1 cellular context compared by ENCODE assay signal in the genomic region with DNA sequence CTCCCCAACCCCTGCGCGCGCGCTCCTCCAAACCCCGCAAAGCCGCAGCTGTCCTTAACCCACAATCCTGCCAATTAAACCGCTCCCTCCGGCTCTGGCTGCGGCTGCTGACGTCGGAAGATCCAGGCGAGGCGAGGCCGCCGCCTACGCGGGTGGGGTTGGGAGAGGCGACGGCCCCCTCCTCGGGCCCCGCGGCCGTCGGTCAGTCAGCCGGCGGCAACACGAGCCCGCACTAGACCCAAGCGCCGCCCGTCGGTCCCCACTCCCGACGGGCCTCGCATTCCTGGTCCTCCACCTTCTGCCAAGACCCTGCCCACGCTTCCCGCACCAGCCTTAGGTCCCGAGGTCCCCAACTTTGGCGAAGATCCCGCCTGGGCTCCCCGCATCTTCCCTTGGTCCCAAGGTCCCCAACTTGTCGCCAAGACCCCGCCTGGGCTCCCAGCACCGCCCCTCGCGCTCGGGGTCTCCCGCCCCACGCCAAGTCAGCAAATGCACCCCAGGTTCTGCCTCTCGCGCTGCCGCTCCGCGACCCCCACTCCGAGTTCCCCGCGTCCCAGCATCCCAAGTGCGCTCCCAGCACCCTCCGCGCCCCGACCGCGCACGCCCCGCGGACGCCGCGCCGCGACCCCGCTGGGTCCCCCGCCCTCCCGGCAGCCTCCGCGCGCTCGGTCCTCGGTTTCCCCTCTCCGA.
TF ChIP-seq lines count a peak whose summit lies in the region.

No MANE protein-coding gene starts in this region.

TF ChIP-seq in HEK293, 187 proteins besides CTCF, POLR2A, EP300 and RAD21 (continued from another document):
- TF ChIP-seq, protein P1, sequence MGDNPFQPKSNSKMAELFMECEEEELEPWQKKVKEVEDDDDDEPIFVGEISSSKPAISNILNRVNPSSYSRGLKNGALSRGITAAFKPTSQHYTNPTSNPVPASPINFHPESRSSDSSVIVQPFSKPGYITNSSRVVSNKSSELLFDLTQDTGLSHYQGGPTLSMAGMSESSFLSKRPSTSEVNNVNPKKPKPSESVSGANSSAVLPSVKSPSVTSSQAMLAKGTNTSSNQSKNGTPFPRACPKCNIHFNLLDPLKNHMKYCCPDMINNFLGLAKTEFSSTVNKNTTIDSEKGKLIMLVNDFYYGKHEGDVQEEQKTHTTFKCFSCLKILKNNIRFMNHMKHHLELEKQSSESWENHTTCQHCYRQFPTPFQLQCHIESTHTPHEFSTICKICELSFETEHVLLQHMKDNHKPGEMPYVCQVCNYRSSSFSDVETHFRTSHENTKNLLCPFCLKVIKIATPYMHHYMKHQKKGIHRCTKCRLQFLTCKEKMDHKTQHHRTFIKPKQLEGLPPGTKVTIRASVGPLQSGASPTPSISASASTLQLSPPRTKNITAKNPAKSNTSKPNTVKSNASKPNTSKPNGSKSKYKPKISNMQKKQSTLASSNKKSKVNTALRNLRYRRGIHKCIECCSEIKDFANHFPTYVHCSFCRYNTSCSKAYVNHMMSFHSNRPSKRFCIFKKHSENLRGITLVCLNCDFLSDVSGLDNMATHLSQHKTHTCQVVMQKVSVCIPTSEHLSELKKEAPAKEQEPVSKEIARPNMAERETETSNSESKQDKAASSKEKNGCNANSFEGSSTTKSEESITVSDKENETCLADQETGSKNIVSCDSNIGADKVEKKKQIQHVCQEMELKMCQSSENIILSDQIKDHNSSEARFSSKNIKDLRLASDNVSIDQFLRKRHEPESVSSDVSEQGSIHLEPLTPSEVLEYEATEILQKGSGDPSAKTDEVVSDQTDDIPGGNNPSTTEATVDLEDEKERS (tag by site-specific recombination; IDR thresholded peaks at IDR 0.05): no peak
- TF ChIP-seq ZNF211 (tag by site-specific recombination; IDR thresholded peaks at IDR 0.05; ENCODE audit: low read depth): no peak
- TF ChIP-seq, protein P2, sequence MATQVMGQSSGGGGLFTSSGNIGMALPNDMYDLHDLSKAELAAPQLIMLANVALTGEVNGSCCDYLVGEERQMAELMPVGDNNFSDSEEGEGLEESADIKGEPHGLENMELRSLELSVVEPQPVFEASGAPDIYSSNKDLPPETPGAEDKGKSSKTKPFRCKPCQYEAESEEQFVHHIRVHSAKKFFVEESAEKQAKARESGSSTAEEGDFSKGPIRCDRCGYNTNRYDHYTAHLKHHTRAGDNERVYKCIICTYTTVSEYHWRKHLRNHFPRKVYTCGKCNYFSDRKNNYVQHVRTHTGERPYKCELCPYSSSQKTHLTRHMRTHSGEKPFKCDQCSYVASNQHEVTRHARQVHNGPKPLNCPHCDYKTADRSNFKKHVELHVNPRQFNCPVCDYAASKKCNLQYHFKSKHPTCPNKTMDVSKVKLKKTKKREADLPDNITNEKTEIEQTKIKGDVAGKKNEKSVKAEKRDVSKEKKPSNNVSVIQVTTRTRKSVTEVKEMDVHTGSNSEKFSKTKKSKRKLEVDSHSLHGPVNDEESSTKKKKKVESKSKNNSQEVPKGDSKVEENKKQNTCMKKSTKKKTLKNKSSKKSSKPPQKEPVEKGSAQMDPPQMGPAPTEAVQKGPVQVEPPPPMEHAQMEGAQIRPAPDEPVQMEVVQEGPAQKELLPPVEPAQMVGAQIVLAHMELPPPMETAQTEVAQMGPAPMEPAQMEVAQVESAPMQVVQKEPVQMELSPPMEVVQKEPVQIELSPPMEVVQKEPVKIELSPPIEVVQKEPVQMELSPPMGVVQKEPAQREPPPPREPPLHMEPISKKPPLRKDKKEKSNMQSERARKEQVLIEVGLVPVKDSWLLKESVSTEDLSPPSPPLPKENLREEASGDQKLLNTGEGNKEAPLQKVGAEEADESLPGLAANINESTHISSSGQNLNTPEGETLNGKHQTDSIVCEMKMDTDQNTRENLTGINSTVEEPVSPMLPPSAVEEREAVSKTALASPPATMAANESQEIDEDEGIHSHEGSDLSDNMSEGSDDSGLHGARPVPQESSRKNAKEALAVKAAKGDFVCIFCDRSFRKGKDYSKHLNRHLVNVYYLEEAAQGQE (tag by site-specific recombination; IDR thresholded peaks at IDR 0.05): no peak
- no peak for TF ChIP-seq ZNF530 (tag by site-specific recombination; IDR thresholded peaks at IDR 0.05; ENCODE audit: low read depth)
- TF ChIP-seq, protein P3, sequence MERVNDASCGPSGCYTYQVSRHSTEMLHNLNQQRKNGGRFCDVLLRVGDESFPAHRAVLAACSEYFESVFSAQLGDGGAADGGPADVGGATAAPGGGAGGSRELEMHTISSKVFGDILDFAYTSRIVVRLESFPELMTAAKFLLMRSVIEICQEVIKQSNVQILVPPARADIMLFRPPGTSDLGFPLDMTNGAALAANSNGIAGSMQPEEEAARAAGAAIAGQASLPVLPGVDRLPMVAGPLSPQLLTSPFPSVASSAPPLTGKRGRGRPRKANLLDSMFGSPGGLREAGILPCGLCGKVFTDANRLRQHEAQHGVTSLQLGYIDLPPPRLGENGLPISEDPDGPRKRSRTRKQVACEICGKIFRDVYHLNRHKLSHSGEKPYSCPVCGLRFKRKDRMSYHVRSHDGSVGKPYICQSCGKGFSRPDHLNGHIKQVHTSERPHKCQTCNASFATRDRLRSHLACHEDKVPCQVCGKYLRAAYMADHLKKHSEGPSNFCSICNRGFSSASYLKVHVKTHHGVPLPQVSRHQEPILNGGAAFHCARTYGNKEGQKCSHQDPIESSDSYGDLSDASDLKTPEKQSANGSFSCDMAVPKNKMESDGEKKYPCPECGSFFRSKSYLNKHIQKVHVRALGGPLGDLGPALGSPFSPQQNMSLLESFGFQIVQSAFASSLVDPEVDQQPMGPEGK (tag by site-specific recombination; IDR thresholded peaks at IDR 0.05): peak; percentile 44; the same call in 1 of the 2 replicates
- TF ChIP-seq ZNF423 (tag by site-specific recombination; IDR thresholded peaks at IDR 0.05): no peak
- TF ChIP-seq, protein P4, sequence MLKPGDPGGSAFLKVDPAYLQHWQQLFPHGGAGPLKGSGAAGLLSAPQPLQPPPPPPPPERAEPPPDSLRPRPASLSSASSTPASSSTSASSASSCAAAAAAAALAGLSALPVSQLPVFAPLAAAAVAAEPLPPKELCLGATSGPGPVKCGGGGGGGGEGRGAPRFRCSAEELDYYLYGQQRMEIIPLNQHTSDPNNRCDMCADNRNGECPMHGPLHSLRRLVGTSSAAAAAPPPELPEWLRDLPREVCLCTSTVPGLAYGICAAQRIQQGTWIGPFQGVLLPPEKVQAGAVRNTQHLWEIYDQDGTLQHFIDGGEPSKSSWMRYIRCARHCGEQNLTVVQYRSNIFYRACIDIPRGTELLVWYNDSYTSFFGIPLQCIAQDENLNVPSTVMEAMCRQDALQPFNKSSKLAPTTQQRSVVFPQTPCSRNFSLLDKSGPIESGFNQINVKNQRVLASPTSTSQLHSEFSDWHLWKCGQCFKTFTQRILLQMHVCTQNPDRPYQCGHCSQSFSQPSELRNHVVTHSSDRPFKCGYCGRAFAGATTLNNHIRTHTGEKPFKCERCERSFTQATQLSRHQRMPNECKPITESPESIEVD (tag by site-specific recombination; IDR thresholded peaks at IDR 0.05): no peak
- no peak for TF ChIP-seq ZNF660 (tag by site-specific recombination; IDR thresholded peaks at IDR 0.05)
- TF ChIP-seq ZNF677 (tag by site-specific recombination; IDR thresholded peaks at IDR 0.05): no peak
- TF ChIP-seq, protein P5, sequence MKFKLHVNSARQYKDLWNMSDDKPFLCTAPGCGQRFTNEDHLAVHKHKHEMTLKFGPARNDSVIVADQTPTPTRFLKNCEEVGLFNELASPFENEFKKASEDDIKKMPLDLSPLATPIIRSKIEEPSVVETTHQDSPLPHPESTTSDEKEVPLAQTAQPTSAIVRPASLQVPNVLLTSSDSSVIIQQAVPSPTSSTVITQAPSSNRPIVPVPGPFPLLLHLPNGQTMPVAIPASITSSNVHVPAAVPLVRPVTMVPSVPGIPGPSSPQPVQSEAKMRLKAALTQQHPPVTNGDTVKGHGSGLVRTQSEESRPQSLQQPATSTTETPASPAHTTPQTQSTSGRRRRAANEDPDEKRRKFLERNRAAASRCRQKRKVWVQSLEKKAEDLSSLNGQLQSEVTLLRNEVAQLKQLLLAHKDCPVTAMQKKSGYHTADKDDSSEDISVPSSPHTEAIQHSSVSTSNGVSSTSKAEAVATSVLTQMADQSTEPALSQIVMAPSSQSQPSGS (tag by site-specific recombination; IDR thresholded peaks at IDR 0.05; ENCODE audit: low read depth): no peak
- TF ChIP-seq, protein P6, sequence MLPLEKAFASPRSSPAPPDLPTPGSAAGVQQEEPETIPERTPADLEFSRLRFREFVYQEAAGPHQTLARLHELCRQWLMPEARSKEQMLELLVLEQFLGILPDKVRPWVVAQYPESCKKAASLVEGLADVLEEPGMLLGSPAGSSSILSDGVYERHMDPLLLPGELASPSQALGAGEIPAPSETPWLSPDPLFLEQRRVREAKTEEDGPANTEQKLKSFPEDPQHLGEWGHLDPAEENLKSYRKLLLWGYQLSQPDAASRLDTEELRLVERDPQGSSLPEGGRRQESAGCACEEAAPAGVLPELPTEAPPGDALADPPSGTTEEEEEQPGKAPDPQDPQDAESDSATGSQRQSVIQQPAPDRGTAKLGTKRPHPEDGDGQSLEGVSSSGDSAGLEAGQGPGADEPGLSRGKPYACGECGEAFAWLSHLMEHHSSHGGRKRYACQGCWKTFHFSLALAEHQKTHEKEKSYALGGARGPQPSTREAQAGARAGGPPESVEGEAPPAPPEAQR (tag by site-specific recombination; IDR thresholded peaks at IDR 0.05): no peak
